In the genomic region with DNA sequence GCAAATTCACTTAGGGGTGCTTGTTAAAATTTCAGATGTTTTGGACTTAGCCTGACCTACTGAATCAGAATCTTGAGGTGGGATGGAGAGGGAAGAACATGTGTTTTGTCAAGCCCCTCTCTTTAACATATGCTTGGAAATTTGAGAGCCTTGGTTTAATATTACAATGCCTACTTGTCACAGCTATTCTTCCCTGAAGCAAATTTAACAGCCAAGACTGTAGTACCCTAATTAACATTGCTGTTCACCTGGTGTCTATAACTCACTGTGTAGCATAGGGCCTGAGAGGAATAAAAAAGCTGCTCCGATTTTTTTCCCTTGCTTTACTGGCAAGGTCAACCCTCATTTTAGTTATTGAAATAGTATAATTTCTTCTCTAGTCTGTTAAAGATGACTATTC, we compare ENCODE assay signal across 26 cellular contexts.
DNase-seq lines count a peak whose midpoint lies in the region; ATAC-seq and TF ChIP-seq lines count a peak whose summit lies in the region.
"Had no signal": no experiment of that assay in that cellular context is flagged by ENCODE, and none has a peak within 500 bp of the region (broad histone marks: within the 10 kb centered on the region; RNA-seq: fewer than 3 reads in every experiment).

No MANE protein-coding gene starts in this region.

- no peak for ATAC-seq in GM18520 (IDR thresholded peaks at IDR 0.05; ENCODE audit: unreplicated experiment)
- ATAC-seq in HG02852 (IDR thresholded peaks at IDR 0.05; ENCODE audit: unreplicated experiment) = no peak
- ATAC-seq: body of pancreas, gastrocnemius medialis, psoas muscle, upper lobe of right lung had no signal

- H3K4me3 ChIP-seq in dorsolateral prefrontal cortex = no peak overlapping the region
- H3K4me3 ChIP-seq: adrenal gland, body of pancreas, gastrocnemius medialis, left ventricle myocardium inferior, Peyer's patch, psoas muscle, SJSA1, suprapubic skin, upper lobe of right lung had no signal

- DNase-seq in COR-L47 (lab: John Stamatoyannopoulos, UW) (peak; percentile 3), NCI-H128 (lab: John Stamatoyannopoulos, UW; ENCODE audit: unreplicated experiment) (peak; percentile 55), NCI-H2107 (lab: John Stamatoyannopoulos, UW) (peak; percentile 60), NCI-H69 (lab: John Stamatoyannopoulos, UW) (peak; percentile 93), dorsolateral prefrontal cortex (no peak), glomerular visceral epithelial cell (ENCODE audit: extremely low spot score) (no peak)
- DNase-seq: activated CD4-positive, alpha-beta T cell treated with anti-CD3 and anti-CD28 coated beads, Interleukin-2, amount 50 U/mL, for 4 hours; activated naive CD4-positive, alpha-beta T cell treated with Interleukin-2 at 50 U/mL for 16 hours; adrenal gland; BE2C; body of pancreas; cerebellar nuclear complex; gastrocnemius medialis; hypothalamus; left ventricle myocardium inferior; naive B cell; Peyer's patch; psoas muscle; stimulated activated CD4-positive, alpha-beta T cell treated with anti-CD3 and anti-CD28 coated beads, Interleukin-15, amount 100 ng/mL, for 24 hours; stimulated activated naive CD4-positive, alpha-beta T cell; upper lobe of right lung had no signal

- no peak for TF ChIP-seq CTCF in dorsolateral prefrontal cortex (IDR thresholded peaks at IDR 0.05 in 54 of 56, conservative IDR thresholded peaks at IDR 0.05 in 2 of 56; ENCODE audit: low read depth in 1 of 56, partially characterized antibody in 56 of 56)

- no peak overlapping the region for H3K27ac ChIP-seq in dorsolateral prefrontal cortex
- H3K27ac ChIP-seq: adrenal gland, body of pancreas, gastrocnemius medialis, left ventricle myocardium inferior, neutrophil, Peyer's patch, psoas muscle, SJSA1, suprapubic skin, upper lobe of right lung had no signal

- intact Hi-C loops in dorsolateral prefrontal cortex (cut with DNase I) = no loop called here

- H3K27me3 ChIP-seq in dorsolateral prefrontal cortex = no peaks in the 10 kb centered on the region
- H3K27me3 ChIP-seq: adrenal gland, BE2C, body of pancreas, gastrocnemius medialis, neutrophil, Peyer's patch, SJSA1, suprapubic skin, upper lobe of right lung had no signal

Comparison
In these comparisons a context has a peak if more than half of its experiments do, and no peak if none do; other contexts are left out.
1. DNase-seq: peak in COR-L47 (single experiment), NCI-H128 (single experiment), NCI-H2107 (single experiment) and NCI-H69 (single experiment); none in dorsolateral prefrontal cortex (0 of 10) and glomerular visceral epithelial cell (single experiment).